In genomic region chr14:24411468-24412454, GRCh38 we compare ENCODE assay signal across 2 cellular contexts.
TF ChIP-seq lines count a peak whose summit lies in the region.

No MANE protein-coding gene starts in this region.

TF ChIP-seq in endothelial cell of umbilical vein, 7 proteins besides CTCF, POLR2A, EP300 and RAD21:
- TF ChIP-seq FOS (IDR thresholded peaks at IDR 0.05; ENCODE audit: borderline replicate concordance, insufficient read depth, low read length) (no peak), JUN (IDR thresholded peaks at IDR 0.05; ENCODE audit: borderline replicate concordance, insufficient read depth, insufficient read length, low read depth) (no peak)

TF ChIP-seq in neural cell, 6 proteins besides CTCF, POLR2A, EP300 and RAD21:
- no peak for TF ChIP-seq REST (IDR thresholded peaks at IDR 0.05; ENCODE audit: borderline replicate concordance)
- TF ChIP-seq MXI1 (conservative IDR thresholded peaks at IDR 0.05; ENCODE audit: poor library complexity, severe bottlenecking): no peak
- no peak for TF ChIP-seq EZH2 (IDR thresholded peaks at IDR 0.05; ENCODE audit: borderline replicate concordance, insufficient read depth, low read length, poor library complexity, severe bottlenecking)
- TF ChIP-seq TAF1 (IDR thresholded peaks at IDR 0.05; ENCODE audit: low read depth): no peak
- no peak for TF ChIP-seq SMC3 (conservative IDR thresholded peaks at IDR 0.05; ENCODE audit: poor library complexity)
- TF ChIP-seq POLR2AphosphoS5 (IDR thresholded peaks at IDR 0.05): no peak
